Comparison of ENCODE assay signal across 1 cellular context in genomic region chr2:132009874-132010521, GRCh38.
A peak's percentile ranks its signal among the peaks of the same experiment; 100 is the strongest.
TF ChIP-seq lines count a peak whose summit lies in the region.

No MANE protein-coding gene starts in this region.

TF ChIP-seq in HepG2, 621 proteins besides CTCF, POLR2A, EP300 and RAD21 (continued from another document):
- peak; percentile 78; the same call in 1 of the 2 replicates for TF ChIP-seq CBX2 (IDR thresholded peaks at IDR 0.05; ENCODE audit: low read depth, low read length)
- no peak for TF ChIP-seq CBX2 (CRISPR knock-in tag; IDR thresholded peaks at IDR 0.05; ENCODE audit: low read depth)
- TF ChIP-seq ZNF274 (CRISPR knock-in tag; IDR thresholded peaks at IDR 0.05) = no peak
